1 cellular context compared by ENCODE assay signal in genomic region chr20:41035207-41035606, GRCh38.
TF ChIP-seq lines count a peak whose summit lies in the region.

No MANE protein-coding gene starts in this region.

TF ChIP-seq in GM23338, 12 proteins besides CTCF, POLR2A, EP300 and RAD21 (continued from another document):
- no peak for TF ChIP-seq ZNF462 (CRISPR knock-in tag; IDR thresholded peaks at IDR 0.05)
